ENCODE assay signal across 1 cellular context in genomic region chr7:100085515-100085914, GRCh38.
TF ChIP-seq lines count a peak whose summit lies in the region.

No MANE protein-coding gene starts in this region.

TF ChIP-seq in HepG2, 621 proteins besides CTCF, POLR2A, EP300 and RAD21:
- TF ChIP-seq CEBPG (CRISPR knock-in tag; IDR thresholded peaks at IDR 0.05) (peak; percentile 37), RNF219 (CRISPR knock-in tag; IDR thresholded peaks at IDR 0.05) (no peak), SMARCC2 (IDR thresholded peaks at IDR 0.05) (no peak), BCL6 (CRISPR knock-in tag; IDR thresholded peaks at IDR 0.05) (peak; percentile 73), CEBPB (IDR thresholded peaks at IDR 0.05; ENCODE audit: borderline replicate concordance, low read depth, low read length) (0 out of 2 replicates have a peak, but pooled peaks have one; percentile 41), ZNF772 (CRISPR knock-in tag; IDR thresholded peaks at IDR 0.05) (no peak), ZMAT3 (CRISPR knock-in tag; conservative IDR thresholded peaks at IDR 0.05) (no peak), ATRX (CRISPR knock-in tag; IDR thresholded peaks at IDR 0.05; ENCODE audit: borderline replicate concordance) (no peak)
